Comparison of ENCODE assay signal across 10 cellular contexts in genomic region chr17:60154616-60155426, GRCh38. TPM values are rescaled to one million over a fixed set of nuclear protein-coding genes. Genes with fewer than 3 reads are reported as not detected.
DNase-seq lines count a peak whose midpoint lies in the region; ATAC-seq and TF ChIP-seq lines count a peak whose summit lies in the region.
"Had no signal": no experiment of that assay in that cellular context is flagged by ENCODE, and none has a peak within 500 bp of the region (broad histone marks: within the 10 kb centered on the region; RNA-seq: fewer than 3 reads in every experiment).

No MANE protein-coding gene starts in this region.

- DNase-seq in EL (peak; percentile 73), RWPE2 (ENCODE audit: low spot score) (no peak), fibroblast of peridontal ligament (ENCODE audit: extremely low read depth) (peak; percentile 88), retina (peak; percentile 15), lower leg skin (ENCODE audit: low spot score in 2 of 2) (no peak), SIG-M5 treated with dmso at 0.1 percent for 504 hours (lab: John Stamatoyannopoulos, UW; ENCODE audit: unreplicated experiment) (no peak)
- no peak for DNase-seq in CD4-positive, alpha-beta memory T cell
- DNase-seq: NCI-H1436; stimulated activated CD4-positive, alpha-beta T cell treated with anti-CD3 and anti-CD28 coated beads, Interleukin-4, amount 100 ng/mL, for 1 hour had no signal

- no peak for TF ChIP-seq CTCF in RWPE2 (IDR thresholded peaks at IDR 0.05; ENCODE audit: poor library complexity, severe bottlenecking)
- TF ChIP-seq CTCF in lower leg skin (IDR thresholded peaks at IDR 0.05), result no peak

- no peaks in the 10 kb centered on the region for H3K36me3 ChIP-seq in RWPE2 (ENCODE audit: low read depth)
- no peaks in the 10 kb centered on the region for H3K36me3 ChIP-seq in CD4-positive, alpha-beta memory T cell (ENCODE audit: insufficient read depth, low read length)

- peaks cover 30 to 35% of the 10 kb centered on the region in 2 donors for H3K27me3 Mint-ChIP-seq in CD4-positive, alpha-beta memory T cell

- H3K27ac Mint-ChIP-seq in CD4-positive, alpha-beta memory T cell, result no peak overlapping the region

- CTCF ChIA-PET in CD4-positive, alpha-beta memory T cell (lab: Charles Lee; ENCODE audit: partially characterized antibody), result no interaction called here

- no peak for TF ChIP-seq POLR2A in lower leg skin (IDR thresholded peaks at IDR 0.05)

- 54% methylated on average over 14 of the region's 14 CpGs for WGBS in lower leg skin, 2 donors

- H3K9me3 Mint-ChIP-seq in CD4-positive, alpha-beta memory T cell, result no peaks in the 10 kb centered on the region

- no peaks in the 10 kb centered on the region for H3K4me1 ChIP-seq in RWPE2 (ENCODE audit: insufficient read depth, poor library complexity, severe bottlenecking)
- peaks cover 15% of the 10 kb centered on the region for H3K4me1 ChIP-seq in CD4-positive, alpha-beta memory T cell (ENCODE audit: insufficient read depth, low read length)

- H3K9me3 ChIP-seq in RWPE2 (ENCODE audit: severe bottlenecking), result no peaks in the 10 kb centered on the region
- H3K9me3 ChIP-seq in CD4-positive, alpha-beta memory T cell (ENCODE audit: control insufficient read depth in 1 of 2, low read length in 2 of 2), result no peaks in the 10 kb centered on the region

- H3K4me3 ChIP-seq in RWPE2 (ENCODE audit: severe bottlenecking) (no peak overlapping the region), lower leg skin (ENCODE audit: low read depth, poor library complexity, severe bottlenecking) (no peak overlapping the region)
- no peak overlapping the region for H3K4me3 ChIP-seq in CD4-positive, alpha-beta memory T cell (ENCODE audit: low read length in 2 of 2)

- POLR2A ChIA-PET in CD4-positive, alpha-beta memory T cell (lab: Charles Lee; ENCODE audit: partially characterized antibody), result no interaction called here

- intact Hi-C loops in lower leg skin (cut with DNase I; ENCODE audit: low total_unique reads), result no loop called here
- intact Hi-C loops in CD4-positive, alpha-beta memory T cell (cut with micrococcal nuclease), result no loop called here

- no peak overlapping the region for H3K27ac ChIP-seq in RWPE2 (ENCODE audit: poor library complexity, severe bottlenecking)
- H3K27ac ChIP-seq in CD4-positive, alpha-beta memory T cell (ENCODE audit: low read depth, low read length), result no peak overlapping the region

- H3K4me1 Mint-ChIP-seq in CD4-positive, alpha-beta memory T cell, result peaks cover 8 to 17% (median 10%) of the 10 kb centered on the region in 4 donors

- ATAC-seq in RWPE2 (ENCODE audit: low read depth) (peak; percentile 15; the same call in 1 of the 3 replicates), GM21529 (IDR thresholded peaks at IDR 0.05; ENCODE audit: unreplicated experiment) (no peak)

- H3K27me3 ChIP-seq in RWPE2 (ENCODE audit: insufficient read depth, poor library complexity, severe bottlenecking), result peaks cover 37% of the 10 kb centered on the region
- H3K27me3 ChIP-seq in CD4-positive, alpha-beta memory T cell (ENCODE audit: insufficient read depth, low read length), result peaks cover 7% of the 10 kb centered on the region

- no peak overlapping the region for H3K4me3 Mint-ChIP-seq in CD4-positive, alpha-beta memory T cell

- H3K36me3 Mint-ChIP-seq in CD4-positive, alpha-beta memory T cell, result no peaks in the 10 kb centered on the region

RNA-seq across cellular contexts. Expression of gene CA4, which starts 5.0 kb away (rescaled TPM):
- total RNA-seq in lower leg skin, result 1 to 10 TPM; 1.5 to 3.5 (median 2.0) TPM
- not detected for total RNA-seq in CD4-positive, alpha-beta memory T cell
- not detected for polyA plus RNA-seq in CD4-positive, alpha-beta memory T cell

Comparison
In these comparisons a context has a peak if more than half of its experiments do, and no peak if none do; other contexts are left out.
1. DNase-seq: peak in EL (single experiment), fibroblast of peridontal ligament (single experiment) and retina (single experiment); none in RWPE2 (single experiment), lower leg skin (0 of 2), SIG-M5 treated with dmso at 0.1 percent for 504 hours (single experiment) and CD4-positive, alpha-beta memory T cell (0 of 5).